Comparison of ENCODE assay signal across 9 cellular contexts in genomic region chr19:17391371-17392151, GRCh38. TPM values are rescaled to one million over a fixed set of nuclear protein-coding genes. Genes with fewer than 3 reads are reported as not detected.
DNase-seq lines count a peak whose midpoint lies in the region; TF ChIP-seq lines count a peak whose summit lies in the region.
"Had no signal": no experiment of that assay in that cellular context is flagged by ENCODE, and none has a peak within 500 bp of the region (broad histone marks: within the 10 kb centered on the region; RNA-seq: fewer than 3 reads in every experiment).

No MANE protein-coding gene starts in this region.

- H3K9me3 Mint-ChIP-seq in activated naive CD4-positive, alpha-beta T cell treated with anti-CD3 and anti-CD28 coated beads, Interleukin-2, amount 10 ng/mL, durations not matched to agents 7 days and 5 days = peaks cover 3% of the 10 kb centered on the region
- no peaks in the 10 kb centered on the region for H3K9me3 Mint-ChIP-seq in endothelial cell (ENCODE audit: unreplicated experiment)

- TF ChIP-seq CTCF in OCI-LY7 (conservative IDR thresholded peaks at IDR 0.05; ENCODE audit: low read length) (peak; percentile 36; the same call in 1 of the 2 replicates), endothelial cell (IDR thresholded peaks at IDR 0.05; ENCODE audit: unreplicated experiment) (peak; percentile 9), GM13977 (IDR thresholded peaks at IDR 0.05; ENCODE audit: extremely low read depth, insufficient read depth, missing control alignments) (no peak)

- H3K36me3 ChIP-seq in OCI-LY7 (ENCODE audit: insufficient read depth, low read length) (peaks cover 10% of the 10 kb centered on the region), trophoblast cell (ENCODE audit: control insufficient read depth in 1 of 2, insufficient read depth in 2 of 2, low read length in 2 of 2) (no peaks in the 10 kb centered on the region)

- peaks cover 6% of the 10 kb centered on the region for H3K27me3 ChIP-seq in trophoblast cell (ENCODE audit: insufficient read depth, low read length)

- H3K4me1 ChIP-seq in OCI-LY7 (ENCODE audit: insufficient read depth, low read length, poor library complexity, severe bottlenecking) (peaks cover 20% of the 10 kb centered on the region), trophoblast cell (ENCODE audit: control insufficient read depth in 1 of 2, insufficient read depth in 2 of 2, low read length in 2 of 2) (peaks cover 6 to 10% of the 10 kb centered on the region in 2 experiments)

- H3K9me3 ChIP-seq in OCI-LY7 (ENCODE audit: low read length) (no peaks in the 10 kb centered on the region), trophoblast cell (ENCODE audit: insufficient read depth, low read depth, low read length) (no peaks in the 10 kb centered on the region)

- H2AFZ ChIP-seq in OCI-LY7 (ENCODE audit: low read length) (peak overlapping the region; percentile 33), trophoblast cell (ENCODE audit: insufficient read depth, low read length, poor library complexity) (peak overlapping the region; percentile 92)

- H4K20me1 ChIP-seq in OCI-LY7 (ENCODE audit: insufficient read depth, low read length) = no peaks in the 10 kb centered on the region

- POLR2A ChIA-PET in OCI-LY7 (lab: Charles Lee) = interaction anchor here (0.6 to 1.1 kb wide), 3 partner anchors 12 to 67 kb away, joined by 3 to 9 read pairs (median 3); no protein-coding TSS in a partner anchor

- no peaks in the 10 kb centered on the region for H3K79me1 ChIP-seq in trophoblast cell (ENCODE audit: low read length)

- H3K4me1 Mint-ChIP-seq in activated naive CD4-positive, alpha-beta T cell treated with anti-CD3 and anti-CD28 coated beads, Interleukin-2, amount 10 ng/mL, durations not matched to agents 7 days and 5 days = peaks cover 30% of the 10 kb centered on the region
- peaks cover 11% of the 10 kb centered on the region for H3K4me1 Mint-ChIP-seq in endothelial cell (ENCODE audit: unreplicated experiment)

- DNase-seq in activated naive CD4-positive, alpha-beta T cell treated with anti-CD3 and anti-CD28 coated beads, Interleukin-2, amount 10 ng/mL, durations not matched to agents 7 days and 5 days = no peak
- no peak for DNase-seq in activated naive CD4-positive, alpha-beta T cell treated with anti-CD3 and anti-CD28 coated beads, Interleukin-2, amount 50 U/mL, for 16 hours
- DNase-seq in OCI-LY7 (ENCODE audit: low spot score) (no peak), endothelial cell (ENCODE audit: low spot score) (no peak), trophoblast cell (no peak), NCI-H1092 (lab: John Stamatoyannopoulos, UW) (no peak), GM13977 (ENCODE audit: low spot score) (no peak), NCI-H748 (lab: John Stamatoyannopoulos, UW; ENCODE audit: unreplicated experiment) (no peak)

- H3K36me3 Mint-ChIP-seq in activated naive CD4-positive, alpha-beta T cell treated with anti-CD3 and anti-CD28 coated beads, Interleukin-2, amount 10 ng/mL, durations not matched to agents 7 days and 5 days = peaks cover 4% of the 10 kb centered on the region
- H3K36me3 Mint-ChIP-seq in endothelial cell (ENCODE audit: low read depth, unreplicated experiment) = peaks cover 4% of the 10 kb centered on the region

- H3K4ac ChIP-seq in trophoblast cell (ENCODE audit: low read depth, low read length) = no peak overlapping the region

- intact Hi-C loops in OCI-LY7 (cut with micrococcal nuclease; ENCODE audit: unreplicated experiment) = no loop called here

- no TSS peak for BruUV-seq in OCI-LY7 (replicated peaks; lab: Mats Ljungman, UMichigan)

- no peak overlapping the region for H3K14ac ChIP-seq in trophoblast cell (ENCODE audit: low read length)

- no peak overlapping the region for H3K23ac ChIP-seq in trophoblast cell (ENCODE audit: low read length)

- H4K12ac ChIP-seq in trophoblast cell (ENCODE audit: low read depth, low read length) = no peak overlapping the region

- H3K18ac ChIP-seq in trophoblast cell (ENCODE audit: low read length) = no peak overlapping the region

- H3K4me2 ChIP-seq in OCI-LY7 (ENCODE audit: low read length) (peak overlapping the region; percentile 70), trophoblast cell (ENCODE audit: low read length) (peak overlapping the region; percentile 90)

- H3K4me3 ChIP-seq in OCI-LY7 (ENCODE audit: low read depth, low read length, poor library complexity, severe bottlenecking) (peak overlapping the region; percentile 45), trophoblast cell (ENCODE audit: low read depth, low read length) (no peak overlapping the region)

- H3K4me3 Mint-ChIP-seq in activated naive CD4-positive, alpha-beta T cell treated with anti-CD3 and anti-CD28 coated beads, Interleukin-2, amount 10 ng/mL, durations not matched to agents 7 days and 5 days = peak overlapping the region; percentile 81
- no peak overlapping the region for H3K4me3 Mint-ChIP-seq in endothelial cell (ENCODE audit: unreplicated experiment)

- WGBS in trophoblast cell (ENCODE audit: extremely low coverage, insufficient coverage, insufficient read length) = no CpG with 5 or more reads among the region's 26 CpGs

- no peak overlapping the region for H2BK12ac ChIP-seq in trophoblast cell (ENCODE audit: low read length)

- H3K9ac ChIP-seq in trophoblast cell (ENCODE audit: low read length) = no peak overlapping the region

- no peak overlapping the region for H4K91ac ChIP-seq in trophoblast cell (ENCODE audit: low read depth, low read length)

- in situ Hi-C loops in GM13977 (cut with MboI; ENCODE audit: low pct_unique_long_range_greater_than_20kb, low sequenced_read_pairs, unreplicated experiment) = no loop called here

- H3K27ac Mint-ChIP-seq in activated naive CD4-positive, alpha-beta T cell treated with anti-CD3 and anti-CD28 coated beads, Interleukin-2, amount 10 ng/mL, durations not matched to agents 7 days and 5 days = no peak overlapping the region
- H3K27ac Mint-ChIP-seq in endothelial cell (ENCODE audit: unreplicated experiment) = no peak overlapping the region

- H2BK120ac ChIP-seq in trophoblast cell (ENCODE audit: insufficient read depth, low read length, poor library complexity) = no peak overlapping the region

- no peak overlapping the region for H2BK5ac ChIP-seq in trophoblast cell (ENCODE audit: low read depth, low read length, poor library complexity)

- H3K79me2 ChIP-seq in OCI-LY7 (ENCODE audit: insufficient read depth, low read depth, low read length) (no peaks in the 10 kb centered on the region), trophoblast cell (ENCODE audit: control insufficient read depth, insufficient read depth, low read length, poor library complexity) (no peaks in the 10 kb centered on the region)

- peaks cover 52% of the 10 kb centered on the region for H3K27me3 Mint-ChIP-seq in activated naive CD4-positive, alpha-beta T cell treated with anti-CD3 and anti-CD28 coated beads, Interleukin-2, amount 10 ng/mL, durations not matched to agents 7 days and 5 days
- H3K27me3 Mint-ChIP-seq in endothelial cell (ENCODE audit: unreplicated experiment) = peaks cover 8% of the 10 kb centered on the region

- no peak overlapping the region for H2AK5ac ChIP-seq in trophoblast cell (ENCODE audit: low read length)

- H3K27ac ChIP-seq in OCI-LY7 (ENCODE audit: low read depth, low read length, poor library complexity, severe bottlenecking) (no peak overlapping the region), trophoblast cell (ENCODE audit: low read depth, low read length) (no peak overlapping the region)

- no peaks in the 10 kb centered on the region for H3K9me2 ChIP-seq in OCI-LY7 (ENCODE audit: insufficient read depth, low read length)

- H4K8ac ChIP-seq in trophoblast cell (ENCODE audit: low read depth, low read length) = peak overlapping the region; percentile 77

- CTCF ChIA-PET in activated naive CD4-positive, alpha-beta T cell treated with anti-CD3 and anti-CD28 coated beads, Interleukin-2, amount 10 ng/mL, durations not matched to agents 7 days and 5 days (lab: Charles Lee) = interaction anchor here (0.7 to 7.8 kb wide), 5 partner anchors 44 to 133 kb away, joined by 3 to 52 read pairs (median 3); no protein-coding TSS in a partner anchor
- CTCF ChIA-PET in OCI-LY7 (lab: Charles Lee; ENCODE audit: unreplicated experiment) = interaction anchor here (0.7 kb wide), 1 partner anchor 190 kb away, joined by 4 read pairs; no protein-coding TSS in a partner anchor

RNA-seq across cellular contexts. Expression of gene CCDC194, which starts 2.4 kb away (rescaled TPM):
- total RNA-seq in OCI-LY7 (2014; rRNA removed; shearing (Covaris generic)) = 2.4 and 2.9 TPM in 2 replicates
- total RNA-seq in OCI-LY7 (2022) (8.5 and 8.8 TPM in 2 replicates), endothelial cell (ENCODE audit: unreplicated experiment) (2.7 TPM)
- not detected in 2 replicates for polyA plus RNA-seq in trophoblast cell (2013)
- total RNA-seq: dermis microvascular lymphatic vessel endothelial cell had no signal

RNA-seq across cellular contexts. Expression of gene BST2, which starts 13.9 kb away (rescaled TPM):
- total RNA-seq in OCI-LY7 (2014; rRNA removed; shearing (Covaris generic)) = 101 and 134 TPM in 2 replicates
- total RNA-seq in OCI-LY7 (2022) (114 and 146 TPM in 2 replicates), endothelial cell (ENCODE audit: unreplicated experiment) (97.8 TPM)
- 0.72 and 0.79 TPM in 2 replicates for polyA plus RNA-seq in trophoblast cell (2013)

RNA-seq across cellular contexts. Expression of gene PLVAP, which starts 14.4 kb away (rescaled TPM):
- 0.16 and 0.28 TPM in 2 replicates for total RNA-seq in OCI-LY7 (2014; rRNA removed; shearing (Covaris generic))
- total RNA-seq in OCI-LY7 (2022) = 0.31 and 1.5 TPM in 2 replicates
- 1,569 TPM for total RNA-seq in endothelial cell (ENCODE audit: unreplicated experiment)
- 0.01 and 0.04 TPM in 2 replicates for polyA plus RNA-seq in trophoblast cell (2013)

RNA-seq across cellular contexts. Expression of gene MVB12A, which starts 28.3 kb away (rescaled TPM):
- 47.4 and 57.3 TPM in 2 replicates for total RNA-seq in OCI-LY7 (2014; rRNA removed; shearing (Covaris generic))
- total RNA-seq in OCI-LY7 (2022) (55.5 and 65.1 TPM in 2 replicates), endothelial cell (ENCODE audit: unreplicated experiment) (107 TPM)
- 44.4 and 46.3 TPM in 2 replicates for polyA plus RNA-seq in trophoblast cell (2013)

RNA-seq across cellular contexts. Expression of gene GTPBP3, which starts 54.2 kb away (rescaled TPM):
- total RNA-seq in OCI-LY7 (2014; rRNA removed; shearing (Covaris generic)) = 83.2 and 103 TPM in 2 replicates
- 104 and 113 TPM in 2 replicates for total RNA-seq in OCI-LY7 (2022)
- 27.3 TPM for total RNA-seq in endothelial cell (ENCODE audit: unreplicated experiment)
- 14.4 and 15.4 TPM in 2 replicates for polyA plus RNA-seq in trophoblast cell (2013)

Comparison
In these comparisons a context has a peak if more than half of its experiments do, and no peak if none do; other contexts are left out.
1. RNA of gene PLVAP, which starts 14.4 kb away (total RNA-seq): 1,569 TPM in endothelial cell (single experiment); 0.16 to 1.5 TPM in OCI-LY7; every median in the first group is over 100 times any median in the second.